ENCODE assay signal across 9 cellular contexts in the genomic region with DNA sequence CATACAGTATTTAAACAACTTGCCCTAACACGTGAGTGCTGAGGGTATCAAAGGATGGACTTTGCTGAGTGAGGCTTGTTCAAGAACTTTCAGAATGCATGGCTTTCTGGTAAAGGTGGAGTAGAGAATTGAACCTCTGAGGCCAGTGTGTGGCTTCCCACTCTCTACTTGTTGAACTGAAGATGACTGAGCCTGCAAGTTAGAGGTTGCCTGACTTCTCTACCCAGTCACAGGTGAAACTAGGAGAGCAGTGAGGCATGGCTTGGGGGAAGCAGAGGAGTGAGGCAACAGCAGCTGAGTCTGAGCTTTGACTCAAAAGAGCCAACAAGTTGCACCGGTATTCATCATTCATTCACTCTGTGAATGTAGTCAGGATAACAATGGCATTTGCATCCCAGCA.
DNase-seq lines count a peak whose midpoint lies in the region; ATAC-seq and TF ChIP-seq lines count a peak whose summit lies in the region.
"Had no signal": no experiment of that assay in that cellular context is flagged by ENCODE, and none has a peak within 500 bp of the region (broad histone marks: within the 10 kb centered on the region; RNA-seq: fewer than 3 reads in every experiment).

No MANE protein-coding gene starts in this region.

- H3K27me3 ChIP-seq in H7 (ENCODE audit: control insufficient read depth, insufficient read depth, low read length) = no peaks in the 10 kb centered on the region
- H3K27me3 ChIP-seq in upper lobe of left lung = no peaks in the 10 kb centered on the region

- 61% methylated on average over 2 of the region's 2 CpGs for WGBS in upper lobe of left lung, 2 donors

- peaks cover 0 to 5% of the 10 kb centered on the region in 2 donors for H3K9me3 Mint-ChIP-seq in stimulated activated naive B cell treated with anti-CD40 and anti-IgM and Interleukin-4, amounts not matched to agents 10 μg/mL and 1 μg/mL and 100 μg/mL, for 72 hours

- no peaks in the 10 kb centered on the region for H3K27me3 Mint-ChIP-seq in stimulated activated naive B cell treated with anti-CD40 and anti-IgM and Interleukin-4, amounts not matched to agents 10 μg/mL and 1 μg/mL and 100 μg/mL, for 72 hours

- peaks cover 9 to 16% of the 10 kb centered on the region in 2 donors for H3K4me1 Mint-ChIP-seq in stimulated activated naive B cell treated with anti-CD40 and anti-IgM and Interleukin-4, amounts not matched to agents 10 μg/mL and 1 μg/mL and 100 μg/mL, for 72 hours

- DNase-seq in stimulated activated CD4-positive, alpha-beta T cell treated with anti-CD3 and anti-CD28 coated beads, Interleukin-4, amount 100 ng/mL, for 24 hours = peak; percentile 15
- DNase-seq in stimulated activated CD4-positive, alpha-beta T cell treated with anti-CD3 and anti-CD28 coated beads, Interleukin-12 subunit alpha, Interleukin-12 subunit beta, amount 100 ng/mL, for 4 hours = no peak
- peak; percentile 34 for DNase-seq in H7
- peak; percentile 60 for DNase-seq in stimulated activated naive B cell treated with anti-CD40 and anti-IgM and Interleukin-4, amounts not matched to agents 10 μg/mL and 1 μg/mL and 100 μg/mL, for 72 hours
- DNase-seq in GF-D8 (lab: John Stamatoyannopoulos, UW) = no peak
- no peak for DNase-seq in upper lobe of left lung
- DNase-seq in NOMO-1 treated with dmso at 0.1 percent for 144 hours (lab: John Stamatoyannopoulos, UW; ENCODE audit: unreplicated experiment) = no peak
- DNase-seq: IMR-90 had no signal

- ATAC-seq in HG03558 (IDR thresholded peaks at IDR 0.05; ENCODE audit: extremely low read depth, unreplicated experiment) (peak; percentile 99), upper lobe of left lung (ENCODE audit: low FRiP score in 2 of 2) (no peak)
- peak; percentile 100 for ATAC-seq in stimulated activated naive B cell treated with anti-CD40 and anti-IgM and Interleukin-4, amounts not matched to agents 10 μg/mL and 1 μg/mL and 100 μg/mL, for 72 hours (replicated peaks)

- no peak overlapping the region for H3K27ac ChIP-seq in upper lobe of left lung

- no peak overlapping the region for H3K4me3 Mint-ChIP-seq in stimulated activated naive B cell treated with anti-CD40 and anti-IgM and Interleukin-4, amounts not matched to agents 10 μg/mL and 1 μg/mL and 100 μg/mL, for 72 hours

- H3K36me3 ChIP-seq in H7 (replicated peaks; ENCODE audit: control insufficient read depth, insufficient read depth, low read length) (no peaks in the 10 kb centered on the region), upper lobe of left lung (no peaks in the 10 kb centered on the region)

- TF ChIP-seq EP300 in upper lobe of left lung (IDR thresholded peaks at IDR 0.05) = no peak

- TF ChIP-seq CTCF in upper lobe of left lung (IDR thresholded peaks at IDR 0.05) = no peak

- no peaks in the 10 kb centered on the region for H3K4me1 ChIP-seq in upper lobe of left lung

- peak overlapping the region; percentile 62 for H3K27ac Mint-ChIP-seq in stimulated activated naive B cell treated with anti-CD40 and anti-IgM and Interleukin-4, amounts not matched to agents 10 μg/mL and 1 μg/mL and 100 μg/mL, for 72 hours

- no peak for TF ChIP-seq POLR2A in upper lobe of left lung (IDR thresholded peaks at IDR 0.05)

- H3K36me3 Mint-ChIP-seq in stimulated activated naive B cell treated with anti-CD40 and anti-IgM and Interleukin-4, amounts not matched to agents 10 μg/mL and 1 μg/mL and 100 μg/mL, for 72 hours = no peaks in the 10 kb centered on the region

- H3K4me3 ChIP-seq in H7 (ENCODE audit: insufficient read depth, low read depth, low read length) (no peak overlapping the region), upper lobe of left lung (no peak overlapping the region)

- H3K9me3 ChIP-seq in upper lobe of left lung = no peaks in the 10 kb centered on the region

Comparison
In these comparisons a context has a peak if more than half of its experiments do, and no peak if none do; other contexts are left out.
1. DNase-seq: peak in stimulated activated CD4-positive, alpha-beta T cell treated with anti-CD3 and anti-CD28 coated beads, Interleukin-4, amount 100 ng/mL, for 24 hours (single experiment), H7 (single experiment) and stimulated activated naive B cell treated with anti-CD40 and anti-IgM and Interleukin-4, amounts not matched to agents 10 μg/mL and 1 μg/mL and 100 μg/mL, for 72 hours (single experiment); none in stimulated activated CD4-positive, alpha-beta T cell treated with anti-CD3 and anti-CD28 coated beads, Interleukin-12 subunit alpha, Interleukin-12 subunit beta, amount 100 ng/mL, for 4 hours (single experiment), GF-D8 (single experiment), upper lobe of left lung (0 of 2) and NOMO-1 treated with dmso at 0.1 percent for 144 hours (single experiment).
2. ATAC-seq: peak in HG03558 (single experiment) and stimulated activated naive B cell treated with anti-CD40 and anti-IgM and Interleukin-4, amounts not matched to agents 10 μg/mL and 1 μg/mL and 100 μg/mL, for 72 hours (2 of 2); none in upper lobe of left lung (0 of 2).